18 cellular contexts compared by ENCODE assay signal in genomic region chr21:46094401-46095105, GRCh38. TPM values are rescaled to one million over a fixed set of nuclear protein-coding genes. Genes with fewer than 3 reads are reported as not detected.
DNase-seq lines count a peak whose midpoint lies in the region; ATAC-seq and TF ChIP-seq lines count a peak whose summit lies in the region.
"Had no signal": no experiment of that assay in that cellular context is flagged by ENCODE, and none has a peak within 500 bp of the region (broad histone marks: within the 10 kb centered on the region; RNA-seq: fewer than 3 reads in every experiment).

No MANE protein-coding gene starts in this region.

- peak overlapping the region; percentile 13 for H3K9ac ChIP-seq in muscle layer of colon (ENCODE audit: low read length)
- H3K9ac ChIP-seq in stomach smooth muscle (ENCODE audit: low read length in 2 of 2), result peak overlapping the region in 1 of 2 donors; percentile 42

- H3K36me3 ChIP-seq in ascending aorta, result no peaks in the 10 kb centered on the region
- no peaks in the 10 kb centered on the region for H3K36me3 ChIP-seq in muscle layer of colon (ENCODE audit: insufficient read depth, low read length)
- H3K36me3 ChIP-seq in stomach smooth muscle (ENCODE audit: control insufficient read depth in 2 of 2, insufficient read depth in 2 of 2, low read length in 2 of 2), result no peaks in the 10 kb centered on the region
- H3K36me3 ChIP-seq in body of pancreas (replicated peaks in 1 of 2; ENCODE audit: insufficient read depth in 1 of 2, low read depth in 2 of 2), result no peaks in the 10 kb centered on the region
- H3K36me3 ChIP-seq: brain microvascular endothelial cell, heart right ventricle had no signal

- H3K27ac ChIP-seq in ascending aorta, result peak overlapping the region; percentile 98 to 99
- H3K27ac ChIP-seq in muscle layer of colon (ENCODE audit: low read depth, low read length), result peak overlapping the region; percentile 93
- H3K27ac ChIP-seq in stomach smooth muscle (ENCODE audit: low read length), result peak overlapping the region; percentile 99
- H3K27ac ChIP-seq in body of pancreas, result no peak overlapping the region
- H3K27ac ChIP-seq: brain microvascular endothelial cell, RWPE1 had no signal

- ATAC-seq in body of pancreas, result no peak
- ATAC-seq in left colon, result no peak
- ATAC-seq: heart right ventricle, left ventricle myocardium superior, right cardiac atrium, SK-N-SH treated with all-trans-retinoic acid at 6 μM for 48 hours had no signal

- H3K9me3 ChIP-seq in ascending aorta (no peaks in the 10 kb centered on the region), muscle layer of colon (ENCODE audit: low read length) (no peaks in the 10 kb centered on the region), stomach smooth muscle (ENCODE audit: control insufficient read depth in 2 of 2, low read length in 2 of 2) (no peaks in the 10 kb centered on the region), body of pancreas (no peaks in the 10 kb centered on the region)
- H3K9me3 ChIP-seq: heart right ventricle had no signal

- CTCF ChIA-PET in GM10248 (lab: Yijun Ruan, JAX), result interaction anchor here (1.4 kb wide), 1 partner anchor 17 kb away, joined by 3 read pairs; no protein-coding TSS in a partner anchor

- intact Hi-C loops in ascending aorta (cut with DNase I) (no loop called here), body of pancreas (cut with DNase I) (no loop called here), left colon (cut with DNase I, micrococcal nuclease) (no loop called here)

- 66 to 69% methylated on average over 12 to 14 of the region's 14 CpGs for WGBS in body of pancreas, 2 donors

- H3K4me3 ChIP-seq in ascending aorta, result no peak overlapping the region
- H3K4me3 ChIP-seq in muscle layer of colon (ENCODE audit: low read depth in 1 of 2, low read length in 2 of 2), result no peak overlapping the region
- peak overlapping the region in 1 of 2 donors; percentile 3 for H3K4me3 ChIP-seq in stomach smooth muscle (ENCODE audit: low read length in 2 of 2)
- no peak overlapping the region for H3K4me3 ChIP-seq in body of pancreas
- H3K4me3 ChIP-seq: heart right ventricle had no signal

- no peak for TF ChIP-seq POLR2A in body of pancreas (IDR thresholded peaks at IDR 0.05)

- TF ChIP-seq CTCF in GM10248 (IDR thresholded peaks at IDR 0.05; ENCODE audit: control extremely low read depth, extremely low read depth, low read depth, missing control alignments), result no peak
- TF ChIP-seq CTCF in ascending aorta (IDR thresholded peaks at IDR 0.05), result no peak
- TF ChIP-seq CTCF in body of pancreas (IDR thresholded peaks at IDR 0.05), result no peak

- POLR2A ChIA-PET in GM10248 (lab: Yijun Ruan, JAX), result no interaction called here

- peak; percentile 6 for DNase-seq in GM10248 (ENCODE audit: extremely low spot score)
- peak in 1 of 2 donors; percentile 53 for DNase-seq in ascending aorta (ENCODE audit: low spot score in 2 of 2)
- DNase-seq in body of pancreas, result no peak
- no peak for DNase-seq in mucosa of gallbladder (ENCODE audit: low spot score)
- DNase-seq in left colon, result no peak
- DNase-seq: brain microvascular endothelial cell, Calu3, cortex of kidney, heart right ventricle, NCI-H1417 treated with DMSO at 0.1 percent for 48 hours, NCI-H510A treated with DMSO at 0.1 percent for 48 hours, nucleus accumbens had no signal

- no peaks in the 10 kb centered on the region for H3K27me3 ChIP-seq in ascending aorta
- no peaks in the 10 kb centered on the region for H3K27me3 ChIP-seq in muscle layer of colon (ENCODE audit: control insufficient read depth in 1 of 2, insufficient read depth in 2 of 2, low read length in 2 of 2)
- no peaks in the 10 kb centered on the region for H3K27me3 ChIP-seq in stomach smooth muscle (ENCODE audit: control insufficient read depth in 1 of 2, insufficient read depth in 2 of 2, low read length in 2 of 2)
- H3K27me3 ChIP-seq in body of pancreas, result peaks cover 0 to 6% of the 10 kb centered on the region in 2 donors
- H3K27me3 ChIP-seq: brain microvascular endothelial cell had no signal

- H3K4me1 ChIP-seq in ascending aorta (peaks cover 21 to 26% of the 10 kb centered on the region in 2 donors), muscle layer of colon (ENCODE audit: insufficient read depth, low read length) (peaks cover 61% of the 10 kb centered on the region), stomach smooth muscle (ENCODE audit: control insufficient read depth, insufficient read depth, low read length) (peaks cover 64% of the 10 kb centered on the region), body of pancreas (peaks cover 15% of the 10 kb centered on the region)

RNA-seq across cellular contexts. Expression of gene COL6A2, which starts 3.4 kb away (rescaled TPM):
- total RNA-seq in ascending aorta (1,704 TPM), body of pancreas (100 to 1,000 TPM in 1 of 2 donors, 10 to 100 TPM in 1; 72.1 to 339 TPM), mucosa of gallbladder (1,004 TPM), left colon (100 to 1,000 TPM in 1 of 2 donors, 10 to 100 TPM in 1; 65.5 to 193 TPM)

Comparison
In these comparisons a context has a peak if more than half of its experiments do, and no peak if none do; other contexts are left out.
1. H3K27ac ChIP-seq: peak in ascending aorta (2 of 2), muscle layer of colon (single experiment) and stomach smooth muscle (single experiment); none in body of pancreas (0 of 4).